ENCODE assay signal across 1 cellular context in genomic region chr19:10251792-10252694, GRCh38.
TF ChIP-seq lines count a peak whose summit lies in the region.

TSS of gene MRPL4 (plus strand) at chr19:10252214. CDS start at chr19:10252254, 40 bp downstream.

TF ChIP-seq in HepG2, 621 proteins besides CTCF, POLR2A, EP300 and RAD21 (continued from another document and continues in another):
- TF ChIP-seq ARID4A (CRISPR knock-in tag; IDR thresholded peaks at IDR 0.05; ENCODE audit: borderline replicate concordance) (peak; percentile 99), ZFP36L2 (CRISPR knock-in tag; IDR thresholded peaks at IDR 0.05) (no peak), ZEB1 (IDR thresholded peaks at IDR 0.05; ENCODE audit: insufficient replicate concordance, low read depth) (no peak), ZNF292 (CRISPR knock-in tag; IDR thresholded peaks at IDR 0.05; ENCODE audit: borderline replicate concordance, low read depth) (no peak), ZNF598 (CRISPR knock-in tag; IDR thresholded peaks at IDR 0.05; ENCODE audit: borderline replicate concordance) (peak; percentile 85; the same call in 1 of the 2 replicates), BCL6 (CRISPR knock-in tag; IDR thresholded peaks at IDR 0.05) (0 out of 2 replicates have a peak, but pooled peaks have one; percentile 38), PPARG (CRISPR knock-in tag; conservative IDR thresholded peaks at IDR 0.05) (no peak; the same call in 1 of the 2 replicates), FOXK1 (CRISPR knock-in tag; IDR thresholded peaks at IDR 0.05; ENCODE audit: borderline replicate concordance, low read depth) (no peak; the same call in 1 of the 2 replicates), MAX (IDR thresholded peaks at IDR 0.05) (peak; percentile 97), JARID2 (CRISPR knock-in tag; IDR thresholded peaks at IDR 0.05; ENCODE audit: insufficient replicate concordance) (no peak), KMT2B (CRISPR knock-in tag; IDR thresholded peaks at IDR 0.05) (peak; percentile 97), TFDP2 (CRISPR knock-in tag; IDR thresholded peaks at IDR 0.05) (peak; percentile 76), ATAD3A (CRISPR knock-in tag; IDR thresholded peaks at IDR 0.05) (no peak; the same call in 1 of the 2 replicates), NBN (conservative IDR thresholded peaks at IDR 0.05) (no peak), KDM2A (CRISPR knock-in tag; IDR thresholded peaks at IDR 0.05; ENCODE audit: borderline replicate concordance, low read depth) (peak; percentile 96), MLXIP (CRISPR knock-in tag; IDR thresholded peaks at IDR 0.05; ENCODE audit: borderline replicate concordance) (peak; percentile 54; the same call in 1 of the 2 replicates), SNAPC5 (CRISPR knock-in tag; IDR thresholded peaks at IDR 0.05; ENCODE audit: borderline replicate concordance) (no peak), EED (CRISPR knock-in tag; IDR thresholded peaks at IDR 0.05) (peak; percentile 96; the same call in 1 of the 2 replicates), SSRP1 (CRISPR knock-in tag; IDR thresholded peaks at IDR 0.05) (no peak), RBAK (CRISPR knock-in tag; IDR thresholded peaks at IDR 0.05) (no peak), ZNF546 (CRISPR knock-in tag; conservative IDR thresholded peaks at IDR 0.05) (0 out of 2 replicates have a peak, but pooled peaks have one; percentile 50), E2F2 (CRISPR knock-in tag; IDR thresholded peaks at IDR 0.05; ENCODE audit: borderline replicate concordance) (no peak; the same call in 1 of the 2 replicates), SP4 (CRISPR knock-in tag; IDR thresholded peaks at IDR 0.05) (peak; percentile 96), PRDM4 (CRISPR knock-in tag; IDR thresholded peaks at IDR 0.05; ENCODE audit: borderline replicate concordance) (no peak), LCORL (IDR thresholded peaks at IDR 0.05) (no peak), LCORL (CRISPR knock-in tag; IDR thresholded peaks at IDR 0.05) (peak; percentile 86), ZNF20 (CRISPR knock-in tag; IDR thresholded peaks at IDR 0.05) (no peak), RXRA (CRISPR knock-in tag; IDR thresholded peaks at IDR 0.05) (peak; percentile 97), KDM4B (CRISPR knock-in tag; IDR thresholded peaks at IDR 0.05) (no peak; the same call in 1 of the 2 replicates), PLRG1 (conservative IDR thresholded peaks at IDR 0.05) (no peak), ATF3 (CRISPR knock-in tag; IDR thresholded peaks at IDR 0.05) (no peak), ZNF749 (CRISPR knock-in tag; IDR thresholded peaks at IDR 0.05; ENCODE audit: borderline replicate concordance) (peak; percentile 54; the same call in 1 of the 2 replicates), BATF2 (CRISPR knock-in tag; IDR thresholded peaks at IDR 0.05) (0 out of 2 replicates have a peak, but pooled peaks have one; percentile 85), NR0B2 (CRISPR knock-in tag; IDR thresholded peaks at IDR 0.05) (peak; percentile 75; the same call in 1 of the 2 replicates), ZNF781 (CRISPR knock-in tag; IDR thresholded peaks at IDR 0.05; ENCODE audit: borderline replicate concordance, not compliant biosample characterization) (no peak), TERF1 (CRISPR knock-in tag; IDR thresholded peaks at IDR 0.05) (no peak), PREB (CRISPR knock-in tag; IDR thresholded peaks at IDR 0.05) (no peak), SAFB2 (CRISPR knock-in tag; IDR thresholded peaks at IDR 0.05; ENCODE audit: borderline replicate concordance, low read depth) (peak; percentile 94), POLR2AphosphoS5 (IDR thresholded peaks at IDR 0.05; ENCODE audit: low read depth, low read length) (peak; percentile 79), ZNF776 (CRISPR knock-in tag; IDR thresholded peaks at IDR 0.05) (no peak; the same call in 1 of the 2 replicates), E2F1 (CRISPR knock-in tag; IDR thresholded peaks at IDR 0.05) (peak; percentile 77; the same call in 1 of the 2 replicates)
